Comparison of ENCODE assay signal across 38 cellular contexts in the genomic region with DNA sequence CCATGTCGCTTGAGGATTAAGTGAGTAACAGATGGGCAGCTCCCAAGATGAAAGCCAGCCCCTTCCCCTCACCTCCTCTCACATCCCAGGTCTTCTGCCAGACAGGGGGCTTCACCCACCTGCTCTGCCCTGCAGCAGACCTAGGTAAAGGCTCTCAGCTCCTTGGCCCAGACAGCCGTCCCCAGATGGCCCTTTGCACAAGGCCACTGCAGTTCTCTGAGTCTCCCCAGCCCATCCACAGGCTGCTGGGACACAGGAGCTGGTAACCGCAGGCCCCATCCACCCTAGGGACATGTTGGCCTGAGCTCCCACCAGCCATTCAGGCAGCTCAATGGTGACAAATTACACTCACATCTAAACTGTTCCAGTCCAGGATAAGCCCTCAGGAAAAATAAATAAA. TPM values are rescaled to one million over a fixed set of nuclear protein-coding genes. Genes with fewer than 3 reads are reported as not detected.
"Had no signal": no experiment of that assay in that cellular context is flagged by ENCODE, and none has a peak within 500 bp of the region (broad histone marks: within the 10 kb centered on the region; RNA-seq: fewer than 3 reads in every experiment).

No MANE protein-coding gene starts in this region.

- H3K36me3 ChIP-seq: ascending aorta, cardiac muscle cell had no signal

- DNase-seq: activated CD4-positive, alpha-beta memory T cell treated with anti-CD3 and anti-CD28 coated beads, Interleukin-2, amount 10 ng/mL, durations not matched to agents 7 days and 5 days; activated CD4-positive, alpha-beta T cell treated with anti-CD3 and anti-CD28 coated beads for 1 hour; activated CD4-positive, alpha-beta T cell treated with anti-CD3 and anti-CD28 coated beads for 36 hours; activated CD4-positive, alpha-beta T cell treated with anti-CD3 and anti-CD28 coated beads for 48 hours; activated CD4-positive, alpha-beta T cell treated with anti-CD3 and anti-CD28 coated beads, Interleukin-2, amount 10 ng/mL, durations not matched to agents 7 days and 5 days; activated CD4-positive, alpha-beta T cell treated with anti-CD3 and anti-CD28 coated beads, Interleukin-2, amount 50 U/mL, for 48 hours; activated CD4-positive, CD25-positive, alpha-beta regulatory T cell; activated CD8-positive, alpha-beta memory T cell treated with anti-CD3 and anti-CD28 coated beads for 24 hours; activated CD8-positive, alpha-beta memory T cell treated with anti-CD3 and anti-CD28 coated beads, Interleukin-2, amount 10 ng/mL, durations not matched to agents 7 days and 5 days; activated CD8-positive, alpha-beta memory T cell treated with anti-CD3 and anti-CD28 coated beads, Interleukin-2, amount 50 U/mL, for 48 hours; activated CD8-positive, alpha-beta T cell treated with anti-CD3 and anti-CD28 coated beads, Interleukin-2, amount 10 ng/mL, durations not matched to agents 7 days and 5 days; activated effector memory CD4-positive, alpha-beta T cell treated with Interleukin-2 at 50 U/mL for 16 hours; activated gamma-delta T cell; activated naive CD4-positive, alpha-beta T cell treated with anti-CD3 and anti-CD28 coated beads, Interleukin-2, amount 10 ng/mL, durations not matched to agents 7 days and 5 days; activated naive CD4-positive, alpha-beta T cell treated with Interleukin-2 at 50 U/mL for 16 hours; activated naive CD8-positive, alpha-beta T cell treated with anti-CD3 and anti-CD28 coated beads, Interleukin-2, amount 10 ng/mL, durations not matched to agents 7 days and 5 days; activated naive CD8-positive, alpha-beta T cell treated with anti-CD3 and anti-CD28 coated beads, Interleukin-2, amount 50 U/mL, for 24 hours; activated T-cell treated with anti-CD3 and anti-CD28 coated beads, Interleukin-2, amount 50 U/mL, for 24 hours; activated T-cell treated with anti-CD3 and anti-CD28 coated beads, Interleukin-2, amount 50 U/mL, for 48 hours; amygdala; anterior cingulate cortex; caudate nucleus; SW 1271; T-helper 1 cell; T-helper 2 cell; T-helper 9 cell had no signal

- H3K9me3 ChIP-seq: ascending aorta had no signal

- H3K36me3 Mint-ChIP-seq: activated CD8-positive, alpha-beta memory T cell treated with anti-CD3 and anti-CD28 coated beads, Interleukin-2, amount 10 ng/mL, durations not matched to agents 7 days and 5 days; activated naive CD4-positive, alpha-beta T cell treated with anti-CD3 and anti-CD28 coated beads, Interleukin-2, amount 10 ng/mL, durations not matched to agents 7 days and 5 days; activated naive CD4-positive, alpha-beta T cell treated with anti-CD3 and anti-CD28 coated beads, Interleukin-2, amount 50 U/mL, for 24 hours; activated naive CD8-positive, alpha-beta T cell; activated naive CD8-positive, alpha-beta T cell treated with anti-CD3 and anti-CD28 coated beads, Interleukin-2, amount 10 ng/mL, durations not matched to agents 7 days and 5 days; brain; WTC11 had no signal

- H3K4me3 ChIP-seq: ascending aorta, cardiac muscle cell had no signal

- H3K4me1 ChIP-seq: ascending aorta had no signal

- H3K9me3 Mint-ChIP-seq: activated CD4-positive, alpha-beta memory T cell treated with anti-CD3 and anti-CD28 coated beads, Interleukin-2, amount 10 ng/mL, durations not matched to agents 7 days and 5 days; activated CD4-positive, alpha-beta T cell treated with anti-CD3 and anti-CD28 coated beads, Interleukin-2, amount 10 ng/mL, durations not matched to agents 7 days and 5 days; activated naive CD4-positive, alpha-beta T cell treated with anti-CD3 and anti-CD28 coated beads, Interleukin-2, amount 10 ng/mL, durations not matched to agents 7 days and 5 days; activated naive CD4-positive, alpha-beta T cell treated with anti-CD3 and anti-CD28 coated beads, Interleukin-2, amount 50 U/mL, for 24 hours; activated naive CD8-positive, alpha-beta T cell treated with anti-CD3 and anti-CD28 coated beads, Interleukin-2, amount 10 ng/mL, durations not matched to agents 7 days and 5 days; activated naive CD8-positive, alpha-beta T cell treated with anti-CD3 and anti-CD28 coated beads, Interleukin-2, amount 50 U/mL, for 24 hours; activated T-cell treated with anti-CD3 and anti-CD28 coated beads, Interleukin-2, amount 50 U/mL, for 24 hours; activated T-helper 2 cell treated with anti-CD3 and anti-CD28 coated beads, Interferon-gamma antibody, Interleukin-2, Interleukin-4, amounts not matched to agents 10 μg/mL and 5 μg/mL and 100 μg/mL, durations not matched to agents 14 hours and 24 hours and 36 hours; brain; central memory CD8-positive, alpha-beta T cell; T-helper 1 cell treated with Interleukin-12 subunit alpha and Interleukin-12 subunit beta and Interleukin-4 antibody, amounts not matched to agents 30 μg/mL and 1 μg/mL, for 36 hours; T-helper 2 cell treated with Interferon-gamma antibody and Interleukin-4, amounts not matched to agents 5 μg/mL and 100 μg/mL, for 36 hours; WTC11 had no signal

- H3K27ac Mint-ChIP-seq: activated CD4-positive, alpha-beta memory T cell treated with anti-CD3 and anti-CD28 coated beads, Interleukin-2, amount 10 ng/mL, durations not matched to agents 7 days and 5 days; activated CD4-positive, alpha-beta T cell treated with anti-CD3 and anti-CD28 coated beads for 36 hours; activated CD4-positive, alpha-beta T cell treated with anti-CD3 and anti-CD28 coated beads, Interleukin-2, amount 10 ng/mL, durations not matched to agents 7 days and 5 days; activated CD8-positive, alpha-beta memory T cell treated with anti-CD3 and anti-CD28 coated beads, Interleukin-2, amount 10 ng/mL, durations not matched to agents 7 days and 5 days; activated CD8-positive, alpha-beta T cell treated with anti-CD3 and anti-CD28 coated beads, Interleukin-2, amount 10 ng/mL, durations not matched to agents 7 days and 5 days; activated naive CD4-positive, alpha-beta T cell treated with anti-CD3 and anti-CD28 coated beads, Interleukin-2, amount 10 ng/mL, durations not matched to agents 7 days and 5 days; activated naive CD4-positive, alpha-beta T cell treated with anti-CD3 and anti-CD28 coated beads, Interleukin-2, amount 50 U/mL, for 24 hours; activated naive CD8-positive, alpha-beta T cell; activated naive CD8-positive, alpha-beta T cell treated with anti-CD3 and anti-CD28 coated beads, Interleukin-2, amount 10 ng/mL, durations not matched to agents 7 days and 5 days; activated naive CD8-positive, alpha-beta T cell treated with anti-CD3 and anti-CD28 coated beads, Interleukin-2, amount 50 U/mL, for 24 hours; activated T-cell treated with anti-CD3 and anti-CD28 coated beads, Interleukin-2, amount 50 U/mL, for 24 hours; activated T-helper 2 cell treated with anti-CD3 and anti-CD28 coated beads, Interferon-gamma antibody, Interleukin-2, Interleukin-4, amounts not matched to agents 10 μg/mL and 5 μg/mL and 100 μg/mL, durations not matched to agents 14 hours and 24 hours and 36 hours; brain; T-helper 1 cell treated with Interleukin-12 subunit alpha and Interleukin-12 subunit beta and Interleukin-4 antibody, amounts not matched to agents 30 μg/mL and 1 μg/mL, for 36 hours; T-helper 2 cell treated with Interferon-gamma antibody and Interleukin-4, amounts not matched to agents 5 μg/mL and 100 μg/mL, for 36 hours; WTC11 had no signal

- H3K4me1 Mint-ChIP-seq: activated CD4-positive, alpha-beta T cell treated with anti-CD3 and anti-CD28 coated beads for 36 hours; activated CD4-positive, alpha-beta T cell treated with anti-CD3 and anti-CD28 coated beads, Interleukin-2, amount 10 ng/mL, durations not matched to agents 7 days and 5 days; activated naive CD4-positive, alpha-beta T cell treated with anti-CD3 and anti-CD28 coated beads, Interleukin-2, amount 10 ng/mL, durations not matched to agents 7 days and 5 days; activated naive CD4-positive, alpha-beta T cell treated with anti-CD3 and anti-CD28 coated beads, Interleukin-2, amount 50 U/mL, for 24 hours; activated naive CD8-positive, alpha-beta T cell treated with anti-CD3 and anti-CD28 coated beads, Interleukin-2, amount 50 U/mL, for 24 hours had no signal

- H3K4me3 Mint-ChIP-seq: activated CD4-positive, alpha-beta memory T cell treated with anti-CD3 and anti-CD28 coated beads, Interleukin-2, amount 10 ng/mL, durations not matched to agents 7 days and 5 days; activated CD4-positive, alpha-beta T cell treated with anti-CD3 and anti-CD28 coated beads for 36 hours; activated CD4-positive, alpha-beta T cell treated with anti-CD3 and anti-CD28 coated beads, Interleukin-2, amount 10 ng/mL, durations not matched to agents 7 days and 5 days; activated CD8-positive, alpha-beta memory T cell treated with anti-CD3 and anti-CD28 coated beads, Interleukin-2, amount 10 ng/mL, durations not matched to agents 7 days and 5 days; activated CD8-positive, alpha-beta T cell treated with anti-CD3 and anti-CD28 coated beads, Interleukin-2, amount 10 ng/mL, durations not matched to agents 7 days and 5 days; activated naive CD4-positive, alpha-beta T cell treated with anti-CD3 and anti-CD28 coated beads, Interleukin-2, amount 10 ng/mL, durations not matched to agents 7 days and 5 days; activated naive CD4-positive, alpha-beta T cell treated with anti-CD3 and anti-CD28 coated beads, Interleukin-2, amount 50 U/mL, for 24 hours; activated naive CD8-positive, alpha-beta T cell; activated naive CD8-positive, alpha-beta T cell treated with anti-CD3 and anti-CD28 coated beads, Interleukin-2, amount 10 ng/mL, durations not matched to agents 7 days and 5 days; activated naive CD8-positive, alpha-beta T cell treated with anti-CD3 and anti-CD28 coated beads, Interleukin-2, amount 50 U/mL, for 24 hours; activated T-cell treated with anti-CD3 and anti-CD28 coated beads, Interleukin-2, amount 50 U/mL, for 24 hours; brain; central memory CD8-positive, alpha-beta T cell; T-helper 1 cell treated with Interleukin-12 subunit alpha and Interleukin-12 subunit beta and Interleukin-4 antibody, amounts not matched to agents 30 μg/mL and 1 μg/mL, for 36 hours; T-helper 2 cell treated with Interferon-gamma antibody and Interleukin-4, amounts not matched to agents 5 μg/mL and 100 μg/mL, for 36 hours; WTC11 had no signal

- H3K27me3 Mint-ChIP-seq: central memory CD8-positive, alpha-beta T cell had no signal

- ATAC-seq: activated CD4-positive, alpha-beta T cell treated with anti-CD3 and anti-CD28 coated beads for 36 hours; activated CD4-positive, CD25-positive, alpha-beta regulatory T cell treated with anti-CD3 and anti-CD28 coated beads, Interleukin-2, amount 50 U/mL, for 24 hours; activated CD8-positive, alpha-beta memory T cell treated with anti-CD3 and anti-CD28 coated beads, Interleukin-2, amount 10 ng/mL, durations not matched to agents 7 days and 5 days; activated CD8-positive, alpha-beta T cell treated with anti-CD3 and anti-CD28 coated beads, Interleukin-2, amount 10 ng/mL, durations not matched to agents 7 days and 5 days; activated naive CD8-positive, alpha-beta T cell treated with anti-CD3 and anti-CD28 coated beads, Interleukin-2, amount 50 U/mL, for 24 hours; WTC11 had no signal

- H3K27me3 ChIP-seq: ascending aorta had no signal

- H3K27ac ChIP-seq: ascending aorta, cardiac muscle cell had no signal

RNA-seq across cellular contexts. Expression of gene C4orf50, which starts 15.3 kb away (rescaled TPM):
- total RNA-seq: ascending aorta, bronchial epithelial cell had no signal
- polyA plus RNA-seq: cardiac muscle cell had no signal
